Comparison of ENCODE assay signal across 1 cellular context in genomic region chr19:6393074-6393981, GRCh38.
A peak's percentile ranks its signal among the peaks of the same experiment; 100 is the strongest.
TF ChIP-seq lines count a peak whose summit lies in the region.

A gene with protein sequence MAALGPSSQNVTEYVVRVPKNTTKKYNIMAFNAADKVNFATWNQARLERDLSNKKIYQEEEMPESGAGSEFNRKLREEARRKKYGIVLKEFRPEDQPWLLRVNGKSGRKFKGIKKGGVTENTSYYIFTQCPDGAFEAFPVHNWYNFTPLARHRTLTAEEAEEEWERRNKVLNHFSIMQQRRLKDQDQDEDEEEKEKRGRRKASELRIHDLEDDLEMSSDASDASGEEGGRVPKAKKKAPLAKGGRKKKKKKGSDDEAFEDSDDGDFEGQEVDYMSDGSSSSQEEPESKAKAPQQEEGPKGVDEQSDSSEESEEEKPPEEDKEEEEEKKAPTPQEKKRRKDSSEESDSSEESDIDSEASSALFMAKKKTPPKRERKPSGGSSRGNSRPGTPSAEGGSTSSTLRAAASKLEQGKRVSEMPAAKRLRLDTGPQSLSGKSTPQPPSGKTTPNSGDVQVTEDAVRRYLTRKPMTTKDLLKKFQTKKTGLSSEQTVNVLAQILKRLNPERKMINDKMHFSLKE (minus strand): TSS chr19:6393164. CDS start chr19:6392995, 169 bp downstream.

TF ChIP-seq in HepG2, 621 proteins besides CTCF, POLR2A, EP300 and RAD21 (continued from another document and continues in another):
- TF ChIP-seq ZFP41 (CRISPR knock-in tag; IDR thresholded peaks at IDR 0.05; ENCODE audit: borderline replicate concordance) (no peak), TGIF2 (CRISPR knock-in tag; IDR thresholded peaks at IDR 0.05) (0 out of 2 replicates have a peak, but pooled peaks have one; percentile 15), ZNF569 (CRISPR knock-in tag; IDR thresholded peaks at IDR 0.05; ENCODE audit: borderline replicate concordance) (no peak), SIX1 (CRISPR knock-in tag; IDR thresholded peaks at IDR 0.05; ENCODE audit: borderline replicate concordance) (no peak), HIVEP1 (CRISPR knock-in tag; IDR thresholded peaks at IDR 0.05) (peak; percentile 37), ZNF564 (CRISPR knock-in tag; IDR thresholded peaks at IDR 0.05) (0 out of 2 replicates have a peak, but pooled peaks have one; percentile 14), CREM (IDR thresholded peaks at IDR 0.05) (peak; percentile 93), CREM (CRISPR knock-in tag; IDR thresholded peaks at IDR 0.05) (no peak), SUZ12 (IDR thresholded peaks at IDR 0.05; ENCODE audit: low read depth, low read length) (no peak), ZNF678 (CRISPR knock-in tag; IDR thresholded peaks at IDR 0.05) (no peak), ZNF543 (CRISPR knock-in tag; IDR thresholded peaks at IDR 0.05) (no peak), ZNF253 (CRISPR knock-in tag; IDR thresholded peaks at IDR 0.05; ENCODE audit: borderline replicate concordance) (no peak), ZNF619 (CRISPR knock-in tag; IDR thresholded peaks at IDR 0.05) (no peak; the same call in 1 of the 2 replicates), EHMT2 (IDR thresholded peaks at IDR 0.05; ENCODE audit: borderline replicate concordance, low read depth, low read length) (no peak), ZNF205 (CRISPR knock-in tag; IDR thresholded peaks at IDR 0.05) (no peak), ZSCAN29 (CRISPR knock-in tag; conservative IDR thresholded peaks at IDR 0.05) (no peak), ZNF737 (CRISPR knock-in tag; IDR thresholded peaks at IDR 0.05; ENCODE audit: borderline replicate concordance) (no peak), POLR2AphosphoS2 (IDR thresholded peaks at IDR 0.05; ENCODE audit: low read depth, low read length) (no peak), SP1 (IDR thresholded peaks at IDR 0.05) (no peak), SP1 (CRISPR knock-in tag; IDR thresholded peaks at IDR 0.05) (peak; percentile 20; the same call in 1 of the 2 replicates), GMEB2 (CRISPR knock-in tag; IDR thresholded peaks at IDR 0.05; ENCODE audit: low read depth) (0 out of 2 replicates have a peak, but pooled peaks have one; percentile 41), ZNF329 (CRISPR knock-in tag; IDR thresholded peaks at IDR 0.05; ENCODE audit: low read depth) (no peak), REPIN1 (CRISPR knock-in tag; IDR thresholded peaks at IDR 0.05; ENCODE audit: borderline replicate concordance, low read depth) (0 out of 2 replicates have a peak, but pooled peaks have one; percentile 3), RXRB (CRISPR knock-in tag; IDR thresholded peaks at IDR 0.05; ENCODE audit: borderline replicate concordance) (no peak), ZNF34 (CRISPR knock-in tag; IDR thresholded peaks at IDR 0.05; ENCODE audit: borderline replicate concordance) (no peak), ZNF317 (CRISPR knock-in tag; IDR thresholded peaks at IDR 0.05) (0 out of 2 replicates have a peak, but pooled peaks have one; percentile 63), ZNF75D (CRISPR knock-in tag; IDR thresholded peaks at IDR 0.05; ENCODE audit: borderline replicate concordance) (no peak), ZNF17 (CRISPR knock-in tag; IDR thresholded peaks at IDR 0.05) (no peak), ZNF20 (CRISPR knock-in tag; IDR thresholded peaks at IDR 0.05) (no peak), MTF2 (CRISPR knock-in tag; IDR thresholded peaks at IDR 0.05; ENCODE audit: borderline replicate concordance) (peak; percentile 77; the same call in 1 of the 2 replicates), ZNF724P (CRISPR knock-in tag; IDR thresholded peaks at IDR 0.05; ENCODE audit: borderline replicate concordance) (no peak), ZNF343 (CRISPR knock-in tag; IDR thresholded peaks at IDR 0.05) (no peak), NFIB (CRISPR knock-in tag; IDR thresholded peaks at IDR 0.05; ENCODE audit: borderline replicate concordance) (no peak), ZNF292 (CRISPR knock-in tag; IDR thresholded peaks at IDR 0.05; ENCODE audit: borderline replicate concordance, low read depth) (no peak), ZNF44 (CRISPR knock-in tag; IDR thresholded peaks at IDR 0.05) (no peak), ZSCAN31 (CRISPR knock-in tag; IDR thresholded peaks at IDR 0.05; ENCODE audit: low read depth) (0 out of 2 replicates have a peak, but pooled peaks have one; percentile 53), ZNF891 (CRISPR knock-in tag; IDR thresholded peaks at IDR 0.05) (0 out of 2 replicates have a peak, but pooled peaks have one; percentile 53), ATM (IDR thresholded peaks at IDR 0.05; ENCODE audit: borderline replicate concordance) (no peak), MYC (CRISPR knock-in tag; IDR thresholded peaks at IDR 0.05; ENCODE audit: borderline replicate concordance) (no peak; the same call in 1 of the 2 replicates), IRX3 (CRISPR knock-in tag; IDR thresholded peaks at IDR 0.05; ENCODE audit: borderline replicate concordance, low read depth) (no peak), GPN1 (CRISPR knock-in tag; IDR thresholded peaks at IDR 0.05; ENCODE audit: borderline replicate concordance) (no peak)
- TF ChIP-seq, protein P1, sequence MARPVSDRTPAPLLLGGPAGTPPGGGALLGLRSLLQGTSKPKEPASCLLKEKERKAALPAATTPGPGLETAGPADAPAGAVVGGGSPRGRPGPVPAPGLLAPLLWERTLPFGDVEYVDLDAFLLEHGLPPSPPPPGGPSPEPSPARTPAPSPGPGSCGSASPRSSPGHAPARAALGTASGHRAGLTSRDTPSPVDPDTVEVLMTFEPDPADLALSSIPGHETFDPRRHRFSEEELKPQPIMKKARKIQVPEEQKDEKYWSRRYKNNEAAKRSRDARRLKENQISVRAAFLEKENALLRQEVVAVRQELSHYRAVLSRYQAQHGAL (CRISPR knock-in tag; IDR thresholded peaks at IDR 0.05; ENCODE audit: not compliant biosample characterization) = peak; percentile 63
- TF ChIP-seq, protein P2, sequence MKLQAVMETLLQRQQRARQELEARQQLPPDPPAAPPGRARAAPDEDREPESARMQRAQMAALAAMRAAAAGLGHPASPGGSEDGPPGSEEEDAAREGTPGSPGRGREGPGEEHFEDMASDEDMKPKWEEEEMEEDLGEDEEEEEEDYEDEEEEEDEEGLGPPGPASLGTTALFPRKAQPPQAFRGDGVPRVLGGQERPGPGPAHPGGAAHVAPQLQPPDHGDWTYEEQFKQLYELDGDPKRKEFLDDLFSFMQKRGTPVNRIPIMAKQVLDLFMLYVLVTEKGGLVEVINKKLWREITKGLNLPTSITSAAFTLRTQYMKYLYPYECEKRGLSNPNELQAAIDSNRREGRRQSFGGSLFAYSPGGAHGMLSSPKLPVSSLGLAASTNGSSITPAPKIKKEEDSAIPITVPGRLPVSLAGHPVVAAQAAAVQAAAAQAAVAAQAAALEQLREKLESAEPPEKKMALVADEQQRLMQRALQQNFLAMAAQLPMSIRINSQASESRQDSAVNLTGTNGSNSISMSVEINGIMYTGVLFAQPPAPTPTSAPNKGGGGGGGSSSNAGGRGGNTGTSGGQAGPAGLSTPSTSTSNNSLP (IDR thresholded peaks at IDR 0.05; ENCODE audit: low read depth, low read length) = no peak
- TF ChIP-seq, protein P3, sequence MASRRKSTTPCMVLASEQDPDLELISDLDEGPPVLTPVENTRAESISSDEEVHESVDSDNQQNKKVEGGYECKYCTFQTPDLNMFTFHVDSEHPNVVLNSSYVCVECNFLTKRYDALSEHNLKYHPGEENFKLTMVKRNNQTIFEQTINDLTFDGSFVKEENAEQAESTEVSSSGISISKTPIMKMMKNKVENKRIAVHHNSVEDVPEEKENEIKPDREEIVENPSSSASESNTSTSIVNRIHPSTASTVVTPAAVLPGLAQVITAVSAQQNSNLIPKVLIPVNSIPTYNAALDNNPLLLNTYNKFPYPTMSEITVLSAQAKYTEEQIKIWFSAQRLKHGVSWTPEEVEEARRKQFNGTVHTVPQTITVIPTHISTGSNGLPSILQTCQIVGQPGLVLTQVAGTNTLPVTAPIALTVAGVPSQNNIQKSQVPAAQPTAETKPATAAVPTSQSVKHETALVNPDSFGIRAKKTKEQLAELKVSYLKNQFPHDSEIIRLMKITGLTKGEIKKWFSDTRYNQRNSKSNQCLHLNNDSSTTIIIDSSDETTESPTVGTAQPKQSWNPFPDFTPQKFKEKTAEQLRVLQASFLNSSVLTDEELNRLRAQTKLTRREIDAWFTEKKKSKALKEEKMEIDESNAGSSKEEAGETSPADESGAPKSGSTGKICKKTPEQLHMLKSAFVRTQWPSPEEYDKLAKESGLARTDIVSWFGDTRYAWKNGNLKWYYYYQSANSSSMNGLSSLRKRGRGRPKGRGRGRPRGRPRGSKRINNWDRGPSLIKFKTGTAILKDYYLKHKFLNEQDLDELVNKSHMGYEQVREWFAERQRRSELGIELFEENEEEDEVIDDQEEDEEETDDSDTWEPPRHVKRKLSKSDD (CRISPR knock-in tag; IDR thresholded peaks at IDR 0.05; ENCODE audit: low read depth) = peak; percentile 30; the same call in 1 of the 2 replicates
- TF ChIP-seq, protein P4, sequence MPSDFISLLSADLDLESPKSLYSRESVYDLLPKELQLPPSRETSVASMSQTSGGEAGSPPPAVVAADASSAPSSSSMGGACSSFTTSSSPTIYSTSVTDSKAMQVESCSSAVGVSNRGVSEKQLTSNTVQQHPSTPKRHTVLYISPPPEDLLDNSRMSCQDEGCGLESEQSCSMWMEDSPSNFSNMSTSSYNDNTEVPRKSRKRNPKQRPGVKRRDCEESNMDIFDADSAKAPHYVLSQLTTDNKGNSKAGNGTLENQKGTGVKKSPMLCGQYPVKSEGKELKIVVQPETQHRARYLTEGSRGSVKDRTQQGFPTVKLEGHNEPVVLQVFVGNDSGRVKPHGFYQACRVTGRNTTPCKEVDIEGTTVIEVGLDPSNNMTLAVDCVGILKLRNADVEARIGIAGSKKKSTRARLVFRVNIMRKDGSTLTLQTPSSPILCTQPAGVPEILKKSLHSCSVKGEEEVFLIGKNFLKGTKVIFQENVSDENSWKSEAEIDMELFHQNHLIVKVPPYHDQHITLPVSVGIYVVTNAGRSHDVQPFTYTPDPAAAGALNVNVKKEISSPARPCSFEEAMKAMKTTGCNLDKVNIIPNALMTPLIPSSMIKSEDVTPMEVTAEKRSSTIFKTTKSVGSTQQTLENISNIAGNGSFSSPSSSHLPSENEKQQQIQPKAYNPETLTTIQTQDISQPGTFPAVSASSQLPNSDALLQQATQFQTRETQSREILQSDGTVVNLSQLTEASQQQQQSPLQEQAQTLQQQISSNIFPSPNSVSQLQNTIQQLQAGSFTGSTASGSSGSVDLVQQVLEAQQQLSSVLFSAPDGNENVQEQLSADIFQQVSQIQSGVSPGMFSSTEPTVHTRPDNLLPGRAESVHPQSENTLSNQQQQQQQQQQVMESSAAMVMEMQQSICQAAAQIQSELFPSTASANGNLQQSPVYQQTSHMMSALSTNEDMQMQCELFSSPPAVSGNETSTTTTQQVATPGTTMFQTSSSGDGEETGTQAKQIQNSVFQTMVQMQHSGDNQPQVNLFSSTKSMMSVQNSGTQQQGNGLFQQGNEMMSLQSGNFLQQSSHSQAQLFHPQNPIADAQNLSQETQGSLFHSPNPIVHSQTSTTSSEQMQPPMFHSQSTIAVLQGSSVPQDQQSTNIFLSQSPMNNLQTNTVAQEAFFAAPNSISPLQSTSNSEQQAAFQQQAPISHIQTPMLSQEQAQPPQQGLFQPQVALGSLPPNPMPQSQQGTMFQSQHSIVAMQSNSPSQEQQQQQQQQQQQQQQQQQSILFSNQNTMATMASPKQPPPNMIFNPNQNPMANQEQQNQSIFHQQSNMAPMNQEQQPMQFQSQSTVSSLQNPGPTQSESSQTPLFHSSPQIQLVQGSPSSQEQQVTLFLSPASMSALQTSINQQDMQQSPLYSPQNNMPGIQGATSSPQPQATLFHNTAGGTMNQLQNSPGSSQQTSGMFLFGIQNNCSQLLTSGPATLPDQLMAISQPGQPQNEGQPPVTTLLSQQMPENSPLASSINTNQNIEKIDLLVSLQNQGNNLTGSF (CRISPR knock-in tag; IDR thresholded peaks at IDR 0.05) = peak; percentile 77; the same call in 1 of the 2 replicates
- TF ChIP-seq, protein P5, sequence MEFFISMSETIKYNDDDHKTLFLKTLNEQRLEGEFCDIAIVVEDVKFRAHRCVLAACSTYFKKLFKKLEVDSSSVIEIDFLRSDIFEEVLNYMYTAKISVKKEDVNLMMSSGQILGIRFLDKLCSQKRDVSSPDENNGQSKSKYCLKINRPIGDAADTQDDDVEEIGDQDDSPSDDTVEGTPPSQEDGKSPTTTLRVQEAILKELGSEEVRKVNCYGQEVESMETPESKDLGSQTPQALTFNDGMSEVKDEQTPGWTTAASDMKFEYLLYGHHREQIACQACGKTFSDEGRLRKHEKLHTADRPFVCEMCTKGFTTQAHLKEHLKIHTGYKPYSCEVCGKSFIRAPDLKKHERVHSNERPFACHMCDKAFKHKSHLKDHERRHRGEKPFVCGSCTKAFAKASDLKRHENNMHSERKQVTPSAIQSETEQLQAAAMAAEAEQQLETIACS (CRISPR knock-in tag; IDR thresholded peaks at IDR 0.05) = no peak
- TF ChIP-seq, protein P6, sequence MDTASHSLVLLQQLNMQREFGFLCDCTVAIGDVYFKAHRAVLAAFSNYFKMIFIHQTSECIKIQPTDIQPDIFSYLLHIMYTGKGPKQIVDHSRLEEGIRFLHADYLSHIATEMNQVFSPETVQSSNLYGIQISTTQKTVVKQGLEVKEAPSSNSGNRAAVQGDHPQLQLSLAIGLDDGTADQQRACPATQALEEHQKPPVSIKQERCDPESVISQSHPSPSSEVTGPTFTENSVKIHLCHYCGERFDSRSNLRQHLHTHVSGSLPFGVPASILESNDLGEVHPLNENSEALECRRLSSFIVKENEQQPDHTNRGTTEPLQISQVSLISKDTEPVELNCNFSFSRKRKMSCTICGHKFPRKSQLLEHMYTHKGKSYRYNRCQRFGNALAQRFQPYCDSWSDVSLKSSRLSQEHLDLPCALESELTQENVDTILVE (CRISPR knock-in tag; IDR thresholded peaks at IDR 0.05) = no peak; the same call in 1 of the 2 replicates
- TF ChIP-seq, protein P7, sequence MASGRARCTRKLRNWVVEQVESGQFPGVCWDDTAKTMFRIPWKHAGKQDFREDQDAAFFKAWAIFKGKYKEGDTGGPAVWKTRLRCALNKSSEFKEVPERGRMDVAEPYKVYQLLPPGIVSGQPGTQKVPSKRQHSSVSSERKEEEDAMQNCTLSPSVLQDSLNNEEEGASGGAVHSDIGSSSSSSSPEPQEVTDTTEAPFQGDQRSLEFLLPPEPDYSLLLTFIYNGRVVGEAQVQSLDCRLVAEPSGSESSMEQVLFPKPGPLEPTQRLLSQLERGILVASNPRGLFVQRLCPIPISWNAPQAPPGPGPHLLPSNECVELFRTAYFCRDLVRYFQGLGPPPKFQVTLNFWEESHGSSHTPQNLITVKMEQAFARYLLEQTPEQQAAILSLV (CRISPR knock-in tag; IDR thresholded peaks at IDR 0.05; ENCODE audit: borderline replicate concordance) = peak; percentile 16; the same call in 1 of the 2 replicates
